ENCODE assay signal across 8 cellular contexts in the genomic region with DNA sequence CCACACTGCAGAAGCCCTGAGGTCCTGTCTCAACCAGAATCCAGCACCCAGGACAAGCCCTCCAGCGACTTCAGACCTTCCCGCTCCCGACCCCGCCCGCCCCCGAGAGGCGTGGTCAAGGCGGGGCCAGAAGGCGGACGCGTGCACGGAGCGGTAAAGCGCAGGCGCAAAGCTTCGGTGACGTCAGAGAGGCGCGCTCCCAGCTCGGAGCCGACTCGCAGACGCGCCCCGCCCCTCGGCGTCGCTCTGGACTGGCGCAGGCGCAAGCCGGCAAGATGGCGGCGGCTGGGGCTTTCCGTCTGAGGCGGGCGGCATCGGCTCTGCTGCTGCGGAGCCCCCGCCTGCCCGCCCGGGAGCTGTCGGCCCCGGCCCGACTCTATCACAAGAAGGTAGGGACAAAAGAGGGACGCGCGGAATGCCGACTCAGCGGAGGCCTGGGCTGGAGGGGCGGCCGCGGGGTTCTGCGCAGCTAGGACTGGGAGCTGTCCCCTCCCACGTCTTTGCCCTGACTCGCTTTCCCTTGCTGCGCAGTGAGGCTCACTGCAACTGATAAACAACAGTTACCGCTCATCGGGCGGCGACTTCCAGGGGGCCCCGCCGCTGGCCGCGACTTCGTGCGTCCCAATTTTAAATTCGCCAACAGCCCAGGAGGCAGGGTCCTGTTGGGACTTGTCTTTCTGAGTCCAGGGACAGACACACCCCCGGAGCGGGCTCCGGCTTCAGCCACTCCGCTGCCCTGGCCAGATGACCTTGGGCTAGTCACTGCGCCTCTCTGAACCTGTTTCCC. TPM values are rescaled to one million over a fixed set of nuclear protein-coding genes. Genes with fewer than 3 reads are reported as not detected.
DNase-seq lines count a peak whose midpoint lies in the region; ATAC-seq and TF ChIP-seq lines count a peak whose summit lies in the region.

Gene ISCU, plus strand, starts transcription at position 249 of the 787 bp plus-strand sequence. Its CDS starts 27 bp downstream, at position 276.

- peak; percentile 69 for ATAC-seq in HG03432 (IDR thresholded peaks at IDR 0.05; ENCODE audit: unreplicated experiment)

- DNase-seq in AML-193 (lab: John Stamatoyannopoulos, UW) (peak; percentile 87 to 89), NCI-H460 (ENCODE audit: extremely low read depth, low read depth) (peak; percentile 97), cerebellar cortex (ENCODE audit: low spot score) (peak; percentile 98), islet precursor cell (peak; percentile 100)
- DNase-seq in activated CD4-positive, CD25-positive, alpha-beta regulatory T cell treated with anti-CD3 and anti-CD28 coated beads, Interleukin-2, amount 50 U/mL, for 72 hours, result peak; percentile 100
- peak; percentile 99 for DNase-seq in stimulated activated CD4-positive, alpha-beta T cell treated with anti-CD3 and anti-CD28 coated beads, Interleukin-12 subunit alpha, Interleukin-12 subunit beta, amount 100 ng/mL, for 4 hours

- peak; percentile 98 for TF ChIP-seq POLR2A in GM19193 (IDR thresholded peaks at IDR 0.05; ENCODE audit: extremely low read depth, insufficient read depth, insufficient read length)

RNA-seq across cellular contexts. Expression of gene ISCU, which starts in this region (rescaled TPM):
- total RNA-seq in NCI-H460 (2014; rRNA removed; shearing (Covaris generic)), result 226 and 245 TPM in 2 replicates
- polyA plus RNA-seq in NCI-H460 (2014; cell fraction: nucleus; rRNA removed), result 155 and 194 TPM in 2 replicates

Comparison
In these comparisons a context has a peak if more than half of its experiments do, and no peak if none do; other contexts are left out.
1. Peak in every context shown above with its lines: DNase-seq and ATAC-seq.